In genomic region chr14:69876848-69877306, GRCh38 we compare ENCODE assay signal across 1 cellular context.
TF ChIP-seq lines count a peak whose summit lies in the region.

No MANE protein-coding gene starts in this region.

TF ChIP-seq in HepG2, 621 proteins besides CTCF, POLR2A, EP300 and RAD21 (continued from another document and continues in another):
- TF ChIP-seq ZIK1 (CRISPR knock-in tag; IDR thresholded peaks at IDR 0.05; ENCODE audit: borderline replicate concordance, low read depth) (0 out of 2 replicates have a peak, but pooled peaks have one; percentile 74), ELF1 (CRISPR knock-in tag; IDR thresholded peaks at IDR 0.05) (peak; percentile 63), ADNP (CRISPR knock-in tag; IDR thresholded peaks at IDR 0.05) (no peak), GATAD1 (CRISPR knock-in tag; IDR thresholded peaks at IDR 0.05) (peak; percentile 34; the same call in 1 of the 2 replicates), ZBTB21 (CRISPR knock-in tag; IDR thresholded peaks at IDR 0.05) (0 out of 2 replicates have a peak, but pooled peaks have one; percentile 23), NFIC (IDR thresholded peaks at IDR 0.05; ENCODE audit: low read length) (peak; percentile 20; the same call in 1 of the 2 replicates), TFDP1 (CRISPR knock-in tag; IDR thresholded peaks at IDR 0.05; ENCODE audit: borderline replicate concordance) (peak; percentile 28; the same call in 1 of the 2 replicates), MXD3 (CRISPR knock-in tag; IDR thresholded peaks at IDR 0.05) (peak; percentile 50; the same call in 1 of the 2 replicates), AKAP8 (CRISPR knock-in tag; IDR thresholded peaks at IDR 0.05) (peak; percentile 46; the same call in 1 of the 2 replicates), MEF2D (CRISPR knock-in tag; IDR thresholded peaks at IDR 0.05) (0 out of 2 replicates have a peak, but pooled peaks have one; percentile 45), HDAC1 (CRISPR knock-in tag; IDR thresholded peaks at IDR 0.05) (peak; percentile 65), ZNF605 (CRISPR knock-in tag; IDR thresholded peaks at IDR 0.05) (peak; percentile 54; the same call in 1 of the 2 replicates), ZNF839 (CRISPR knock-in tag; IDR thresholded peaks at IDR 0.05; ENCODE audit: borderline replicate concordance) (0 out of 2 replicates have a peak, but pooled peaks have one; percentile 36), IKZF5 (CRISPR knock-in tag; IDR thresholded peaks at IDR 0.05) (peak; percentile 58; the same call in 1 of the 2 replicates), DZIP1 (CRISPR knock-in tag; IDR thresholded peaks at IDR 0.05) (0 out of 2 replicates have a peak, but pooled peaks have one; percentile 41), ZBTB38 (CRISPR knock-in tag; IDR thresholded peaks at IDR 0.05) (peak; percentile 83), ZNF781 (CRISPR knock-in tag; IDR thresholded peaks at IDR 0.05; ENCODE audit: borderline replicate concordance, not compliant biosample characterization) (no peak), SKIL (CRISPR knock-in tag; IDR thresholded peaks at IDR 0.05; ENCODE audit: borderline replicate concordance) (peak; percentile 29; the same call in 1 of the 2 replicates), RARA (CRISPR knock-in tag; IDR thresholded peaks at IDR 0.05) (peak; percentile 93), ZNF710 (CRISPR knock-in tag; IDR thresholded peaks at IDR 0.05; ENCODE audit: borderline replicate concordance) (peak; percentile 28; the same call in 1 of the 2 replicates), GABPA (IDR thresholded peaks at IDR 0.05; ENCODE audit: low read depth, low read length) (no peak), GABPA (CRISPR knock-in tag; IDR thresholded peaks at IDR 0.05; ENCODE audit: low read depth) (peak; percentile 52), KLF16 (CRISPR knock-in tag; IDR thresholded peaks at IDR 0.05) (peak in 1 of 2 experiments; percentile 47; a peak in 1 of 4 replicates), NR2F6 (IDR thresholded peaks at IDR 0.05) (peak; percentile 54; the same call in 1 of the 2 replicates), NR2F6 (CRISPR knock-in tag; IDR thresholded peaks at IDR 0.05) (peak; percentile 90), AHDC1 (CRISPR knock-in tag; IDR thresholded peaks at IDR 0.05; ENCODE audit: borderline replicate concordance) (peak; percentile 81; the same call in 1 of the 2 replicates), ZNF430 (CRISPR knock-in tag; IDR thresholded peaks at IDR 0.05) (0 out of 2 replicates have a peak, but pooled peaks have one; percentile 46), ZNF292 (CRISPR knock-in tag; IDR thresholded peaks at IDR 0.05; ENCODE audit: borderline replicate concordance, low read depth) (peak; percentile 92; the same call in 1 of the 2 replicates), JARID2 (CRISPR knock-in tag; IDR thresholded peaks at IDR 0.05; ENCODE audit: insufficient replicate concordance) (peak; percentile 36), GABPB1 (CRISPR knock-in tag; IDR thresholded peaks at IDR 0.05) (peak; percentile 56), TFE3 (CRISPR knock-in tag; IDR thresholded peaks at IDR 0.05) (peak; percentile 94), WIZ (CRISPR knock-in tag; IDR thresholded peaks at IDR 0.05) (no peak), ATM (IDR thresholded peaks at IDR 0.05; ENCODE audit: borderline replicate concordance) (no peak), REPIN1 (CRISPR knock-in tag; IDR thresholded peaks at IDR 0.05; ENCODE audit: borderline replicate concordance, low read depth) (0 out of 2 replicates have a peak, but pooled peaks have one; percentile 59), HNF4G (IDR thresholded peaks at IDR 0.05; ENCODE audit: borderline replicate concordance, low read depth, low read length) (no peak; the same call in 1 of the 2 replicates), HNF4G (CRISPR knock-in tag; IDR thresholded peaks at IDR 0.05; ENCODE audit: borderline replicate concordance, low read depth) (peak; percentile 63; the same call in 1 of the 2 replicates), SMC3 (IDR thresholded peaks at IDR 0.05; ENCODE audit: low read length) (peak; percentile 3; the same call in 1 of the 2 replicates), YEATS4 (CRISPR knock-in tag; IDR thresholded peaks at IDR 0.05; ENCODE audit: borderline replicate concordance) (peak; percentile 43; the same call in 1 of the 2 replicates), ZHX1 (CRISPR knock-in tag; IDR thresholded peaks at IDR 0.05; ENCODE audit: low read depth) (no peak), ZNF614 (CRISPR knock-in tag; IDR thresholded peaks at IDR 0.05; ENCODE audit: borderline replicate concordance) (peak; percentile 73; the same call in 1 of the 2 replicates)
